10 cellular contexts compared by ENCODE assay signal in genomic region chr2:23617167-23617787, GRCh38.
DNase-seq lines count a peak whose midpoint lies in the region; ATAC-seq and TF ChIP-seq lines count a peak whose summit lies in the region.
"Had no signal": no experiment of that assay in that cellular context is flagged by ENCODE, and none has a peak within 500 bp of the region (broad histone marks: within the 10 kb centered on the region; RNA-seq: fewer than 3 reads in every experiment).

No MANE protein-coding gene starts in this region.

- no peaks in the 10 kb centered on the region for H3K36me3 Mint-ChIP-seq in activated CD4-positive, alpha-beta T cell treated with anti-CD3 and anti-CD28 coated beads for 36 hours (ENCODE audit: low read depth)

- H3K4me1 Mint-ChIP-seq in activated CD4-positive, alpha-beta T cell treated with anti-CD3 and anti-CD28 coated beads for 36 hours = peaks cover 13% of the 10 kb centered on the region

- in situ Hi-C loops in transverse colon (cut with MboI; ENCODE audit: low pct_ligation_motif_present in 1 of 4, low pct_unique_long_range_greater_than_20kb in 1 of 4, low sequenced_read_pairs in 3 of 4) = no loop called here

- peak; percentile 32 for TF ChIP-seq EP300 in transverse colon (IDR thresholded peaks at IDR 0.05; ENCODE audit: low read depth)

- no peak overlapping the region for H3K27ac Mint-ChIP-seq in activated CD4-positive, alpha-beta T cell treated with anti-CD3 and anti-CD28 coated beads for 36 hours

- CTCF ChIA-PET in activated CD4-positive, alpha-beta T cell treated with anti-CD3 and anti-CD28 coated beads for 36 hours (lab: Charles Lee) = interaction anchor here (1.2 kb wide), 1 partner anchor 48 kb away, joined by 3 read pairs; no protein-coding TSS in a partner anchor

- POLR2A ChIA-PET in activated CD4-positive, alpha-beta T cell treated with anti-CD3 and anti-CD28 coated beads for 36 hours (lab: Charles Lee) = interaction anchor here (0.7 kb wide), 1 partner anchor 43 kb away, joined by 5 read pairs; no protein-coding TSS in a partner anchor

- H3K4me3 Mint-ChIP-seq in activated CD4-positive, alpha-beta T cell treated with anti-CD3 and anti-CD28 coated beads for 36 hours = no peak overlapping the region

- WGBS in esophagus, 2 donors = 59 to 66% methylated on average over 16 of the region's 16 CpGs
- WGBS in transverse colon (ENCODE audit: low coverage in 1 of 2), 2 donors = 63 to 77% methylated on average over 4 to 16 of the region's 16 CpGs

- intact Hi-C loops in transverse colon (cut with DNase I; ENCODE audit: low total_unique reads) = loop anchor here (2.0 to 5.0 kb wide), 2 partner anchors 90 to 182 kb away; no protein-coding TSS in a partner anchor
- intact Hi-C loops in activated CD4-positive, alpha-beta T cell treated with anti-CD3 and anti-CD28 coated beads for 36 hours (cut with DNase I, micrococcal nuclease) = no loop called here

- no peaks in the 10 kb centered on the region for H3K9me3 Mint-ChIP-seq in activated CD4-positive, alpha-beta T cell treated with anti-CD3 and anti-CD28 coated beads for 36 hours (ENCODE audit: low read depth)

- H3K4me1 ChIP-seq in esophagus (ENCODE audit: control insufficient read depth in 2 of 2, insufficient read depth in 2 of 2, low read length in 1 of 2) = peaks cover 2 to 4% of the 10 kb centered on the region in 2 donors
- H3K4me1 ChIP-seq in mucosa of rectum (ENCODE audit: control insufficient read depth in 2 of 2, insufficient read depth in 2 of 2, low read length in 2 of 2) = peaks cover 0 to 3% of the 10 kb centered on the region in 2 donors
- peaks cover 9 to 44% (median 33%) of the 10 kb centered on the region in 4 donors for H3K4me1 ChIP-seq in transverse colon

- peak; percentile 38 to 81 (median 50) for TF ChIP-seq CTCF in transverse colon (IDR thresholded peaks at IDR 0.05)

- H3K9me3 ChIP-seq in esophagus (ENCODE audit: control insufficient read depth in 2 of 2, insufficient read depth in 1 of 2, low read depth in 1 of 2, low read length in 1 of 2) (no peaks in the 10 kb centered on the region), mucosa of rectum (ENCODE audit: control insufficient read depth in 2 of 2, low read length in 2 of 2) (no peaks in the 10 kb centered on the region), transverse colon (no peaks in the 10 kb centered on the region)

- H3K27me3 ChIP-seq in esophagus (ENCODE audit: control insufficient read depth in 1 of 2, insufficient read depth in 2 of 2, low read length in 2 of 2) (no peaks in the 10 kb centered on the region), mucosa of rectum (ENCODE audit: control insufficient read depth in 2 of 2, insufficient read depth in 2 of 2, low read length in 2 of 2) (no peaks in the 10 kb centered on the region), transverse colon (no peaks in the 10 kb centered on the region)

- no peak for TF ChIP-seq POLR2A in transverse colon (IDR thresholded peaks at IDR 0.05)

- no peaks in the 10 kb centered on the region for H3K27me3 Mint-ChIP-seq in activated CD4-positive, alpha-beta T cell treated with anti-CD3 and anti-CD28 coated beads for 36 hours

- H3K27ac ChIP-seq in esophagus (ENCODE audit: low read depth in 2 of 2, low read length in 1 of 2) = peak overlapping the region; percentile 80 to 89
- H3K27ac ChIP-seq in mucosa of rectum (ENCODE audit: low read depth in 2 of 2, low read length in 2 of 2) = peak overlapping the region; percentile 40 to 68
- H3K27ac ChIP-seq in transverse colon = peak overlapping the region; percentile 77 to 93 (median 84)
- H3K27ac ChIP-seq: RWPE1 had no signal

- DNase-seq in NCI-H345 treated with DMSO at 0.1 percent for 48 hours (lab: John Stamatoyannopoulos, UW; ENCODE audit: unreplicated experiment) (peak; percentile 56), transverse colon (peak; percentile 46), NCI-H69 (lab: John Stamatoyannopoulos, UW) (no peak)
- no peak for DNase-seq in activated CD4-positive, alpha-beta T cell treated with anti-CD3 and anti-CD28 coated beads for 36 hours
- DNase-seq: activated naive CD4-positive, alpha-beta T cell had no signal

- H3K4me3 ChIP-seq in esophagus (ENCODE audit: low read depth in 1 of 2, low read length in 2 of 2) (no peak overlapping the region), mucosa of rectum (ENCODE audit: low read length in 2 of 2) (no peak overlapping the region), transverse colon (no peak overlapping the region)

- peak overlapping the region in 1 of 2 donors; percentile 6 for H3K9ac ChIP-seq in mucosa of rectum (ENCODE audit: low read depth in 1 of 2, low read length in 2 of 2)

- ATAC-seq in HG03439 (IDR thresholded peaks at IDR 0.05; ENCODE audit: unreplicated experiment) = no peak
- ATAC-seq in GM19023 (IDR thresholded peaks at IDR 0.05; ENCODE audit: unreplicated experiment) = no peak
- ATAC-seq in activated CD4-positive, alpha-beta T cell treated with anti-CD3 and anti-CD28 coated beads for 36 hours = no peak

- H3K36me3 ChIP-seq in esophagus (ENCODE audit: control insufficient read depth in 2 of 2, insufficient read depth in 2 of 2, low read length in 1 of 2) = no peaks in the 10 kb centered on the region
- H3K36me3 ChIP-seq in mucosa of rectum (ENCODE audit: control insufficient read depth in 2 of 2, insufficient read depth in 2 of 2, low read length in 2 of 2) = no peaks in the 10 kb centered on the region
- H3K36me3 ChIP-seq in transverse colon = no peaks in the 10 kb centered on the region

Comparison
In these comparisons a context has a peak if more than half of its experiments do, and no peak if none do; other contexts are left out.
1. DNase-seq: peak in NCI-H345 treated with DMSO at 0.1 percent for 48 hours (single experiment) and transverse colon (single experiment); none in NCI-H69 (single experiment) and activated CD4-positive, alpha-beta T cell treated with anti-CD3 and anti-CD28 coated beads for 36 hours (single experiment).
2. Peak in every context shown above with its lines, with median percentiles within 50 percentile points of each other: H3K27ac ChIP-seq.